30 cellular contexts compared by ENCODE assay signal in genomic region chr4:146477054-146477453, GRCh38. TPM values are rescaled to one million over a fixed set of nuclear protein-coding genes. Genes with fewer than 3 reads are reported as not detected.
DNase-seq lines count a peak whose midpoint lies in the region; ATAC-seq, FAIRE-seq and TF ChIP-seq lines count a peak whose summit lies in the region.
"Had no signal": no experiment of that assay in that cellular context is flagged by ENCODE, and none has a peak within 500 bp of the region (broad histone marks: within the 10 kb centered on the region; RNA-seq: fewer than 3 reads in every experiment).

No MANE protein-coding gene starts in this region.

- DNase-seq in ELR (ENCODE audit: low read depth) (peak; percentile 16), adipocyte (ENCODE audit: low read depth) (peak; percentile 1), endothelial cell of umbilical vein (ENCODE audit: low read depth, low spot score) (peak; percentile 81), lung microvascular endothelial cell (ENCODE audit: low read depth in 2 of 2) (peak; percentile 14 to 67), GM23338 (ENCODE audit: low spot score) (no peak), NCI-H2081 treated with DMSO at 0.1 percent for 48 hours (lab: John Stamatoyannopoulos, UW) (no peak)
- no peak for DNase-seq in activated CD8-positive, alpha-beta memory T cell treated with anti-CD3 and anti-CD28 coated beads for 24 hours
- DNase-seq: activated CD4-positive, alpha-beta T cell treated with anti-CD3 and anti-CD28 coated beads for 4 hours; activated effector memory CD4-positive, alpha-beta T cell treated with Interleukin-2 at 50 U/mL for 16 hours; anterior cingulate cortex; CD4-positive, alpha-beta T cell; DND-41; head of caudate nucleus; kidney; left ventricle myocardium superior; MV-4-11; naive B cell; NCI-H1436 treated with DMSO at 0.1 percent for 48 hours; NCI-H82; SIG-M5; stimulated activated CD4-positive, alpha-beta T cell treated with anti-CD3 and anti-CD28 coated beads, Interleukin-4, amount 100 ng/mL, for 24 hours; SW 1271; thyroid gland; uterus had no signal

- 0 out of 3 replicates have a peak, but pooled peaks cover 3% of the 10 kb centered on the region for H3K36me3 Mint-ChIP-seq in GM23338 (ENCODE audit: low read depth)

- H3K4me3 ChIP-seq in adipocyte (ENCODE audit: low read length) (no peak overlapping the region), endothelial cell of umbilical vein (replicated peaks in 1 of 3; ENCODE audit: insufficient read depth in 1 of 3, low read depth in 1 of 3, low read length in 3 of 3) (peak overlapping the region in 1 of 3 experiments; percentile 17), GM23338 (no peak overlapping the region)
- H3K4me3 ChIP-seq: A549, thyroid gland, uterus had no signal

- no peaks in the 10 kb centered on the region for H3F3A ChIP-seq in GM23338 (replicated peaks; ENCODE audit: low read depth)

- H3K27me3 Mint-ChIP-seq in GM23338 (ENCODE audit: insufficient read depth, low read depth, poor library complexity): peaks cover 2% of the 10 kb centered on the region
- H3K27me3 Mint-ChIP-seq: CD4-positive, alpha-beta T cell; central memory CD8-positive, alpha-beta T cell; naive B cell had no signal

- peak overlapping the region; percentile 51 for H3K27ac ChIP-seq in endothelial cell of umbilical vein (ENCODE audit: insufficient read depth, low read depth, low read length)
- no peak overlapping the region for H3K27ac ChIP-seq in GM23338 (ENCODE audit: low read depth)
- H3K27ac ChIP-seq: A549, HL-60, KMS-11, thyroid gland, uterus had no signal

- dilution Hi-C loops in endothelial cell of umbilical vein (cut with MboI; ENCODE audit: extremely low pct_ligation_motif_present, low sequenced_read_pairs): no loop called here

- H3K4me1 Mint-ChIP-seq in GM23338: peaks cover 20% of the 10 kb centered on the region; the same call in 2 of the 3 replicates

- H2AFZ ChIP-seq in endothelial cell of umbilical vein (ENCODE audit: low read depth, low read length): no peak overlapping the region
- no peak overlapping the region for H2AFZ ChIP-seq in GM23338

- peak; percentile 76 for FAIRE-seq in endothelial cell of umbilical vein (lab: Jason Lieb, UNC)
- FAIRE-seq: A549, kidney had no signal

- ATAC-seq in GM21515 (IDR thresholded peaks at IDR 0.05; ENCODE audit: unreplicated experiment) (no peak), GM23338 (no peak)
- ATAC-seq: A549; activated naive CD4-positive, alpha-beta T cell treated with anti-CD3 and anti-CD28 coated beads, Interleukin-2, amount 50 U/mL, for 72 hours; left ventricle myocardium superior had no signal

- H3K9me3 ChIP-seq in adipocyte (ENCODE audit: control insufficient read depth, low read length) (peaks cover 2% of the 10 kb centered on the region), endothelial cell of umbilical vein (replicated peaks; ENCODE audit: control insufficient read depth, insufficient read depth, low read length) (no peaks in the 10 kb centered on the region)
- H3K9me3 ChIP-seq: A549, thyroid gland had no signal

- H3K27me3 ChIP-seq in adipocyte (replicated peaks; ENCODE audit: control insufficient read depth, insufficient read depth, low read length) (no peaks in the 10 kb centered on the region), endothelial cell of umbilical vein (ENCODE audit: control insufficient read depth in 2 of 2, insufficient read depth in 2 of 2, low read length in 2 of 2) (no peaks in the 10 kb centered on the region), GM23338 (ENCODE audit: insufficient read depth) (no peaks in the 10 kb centered on the region)
- H3K27me3 ChIP-seq: thyroid gland, uterus had no signal

- TF ChIP-seq POLR2A in endothelial cell of umbilical vein (IDR thresholded peaks at IDR 0.05; ENCODE audit: low read depth, low read length): no peak

- CTCF ChIA-PET in endothelial cell of umbilical vein (lab: Charles Lee): interaction anchor here (0.9 to 2.7 kb wide), 6 partner anchors 9 to 119 kb away, joined by 3 to 7 read pairs (median 3); no protein-coding TSS in a partner anchor

- H3K79me2 ChIP-seq in endothelial cell of umbilical vein (ENCODE audit: control insufficient read depth, insufficient read depth, low read length): no peaks in the 10 kb centered on the region
- H3K79me2 ChIP-seq in GM23338 (replicated peaks; ENCODE audit: insufficient read depth): no peaks in the 10 kb centered on the region

- H4K20me1 ChIP-seq in endothelial cell of umbilical vein (replicated peaks; ENCODE audit: control insufficient read depth, extremely low read depth, insufficient read depth, low read length) (no peaks in the 10 kb centered on the region), GM23338 (replicated peaks; ENCODE audit: insufficient read depth) (no peaks in the 10 kb centered on the region)

- H3K4me3 Mint-ChIP-seq in GM23338: no peak overlapping the region
- H3K4me3 Mint-ChIP-seq: CD4-positive, alpha-beta T cell; central memory CD8-positive, alpha-beta T cell; naive B cell had no signal

- BruUV-seq in endothelial cell of umbilical vein (replicated peaks; lab: Mats Ljungman, UMichigan): no TSS peak

- POLR2A ChIA-PET in endothelial cell of umbilical vein (lab: Charles Lee): no interaction called here

- H3K27ac Mint-ChIP-seq in GM23338: no peak overlapping the region
- H3K27ac Mint-ChIP-seq: activated naive CD4-positive, alpha-beta T cell treated with anti-CD3 and anti-CD28 coated beads, Interleukin-2, amount 50 U/mL, for 72 hours; CD4-positive, alpha-beta T cell; naive B cell had no signal

- H3K36me3 ChIP-seq in adipocyte (ENCODE audit: control insufficient read depth, insufficient read depth, low read length, severe bottlenecking) (no peaks in the 10 kb centered on the region), endothelial cell of umbilical vein (ENCODE audit: control insufficient read depth in 2 of 2, extremely low read depth in 1 of 2, insufficient read depth in 2 of 2, low read length in 2 of 2) (no peaks in the 10 kb centered on the region), GM23338 (ENCODE audit: insufficient read depth) (no peaks in the 10 kb centered on the region)
- H3K36me3 ChIP-seq: thyroid gland, uterus had no signal

- H3K4me1 ChIP-seq in adipocyte (ENCODE audit: control insufficient read depth, insufficient read depth, low read length) (no peaks in the 10 kb centered on the region), endothelial cell of umbilical vein (ENCODE audit: control insufficient read depth, extremely low read depth, insufficient read depth, low read length) (peaks cover 25% of the 10 kb centered on the region), GM23338 (ENCODE audit: insufficient read depth) (peaks cover 9% of the 10 kb centered on the region)
- H3K4me1 ChIP-seq: A549, uterus had no signal

- TF ChIP-seq CTCF in endothelial cell of umbilical vein (IDR thresholded peaks at IDR 0.05; ENCODE audit: extremely low read depth in 1 of 2, insufficient read depth in 1 of 2, low read depth in 1 of 2, low read length in 2 of 2) (no peak), GM23338 (conservative IDR thresholded peaks at IDR 0.05; ENCODE audit: low read depth in 2 of 2) (no peak)

- H3K9me2 ChIP-seq in GM23338 (ENCODE audit: insufficient read depth): no peaks in the 10 kb centered on the region

- intact Hi-C loops in endothelial cell of umbilical vein (cut with micrococcal nuclease): loop anchor here (1.0 kb wide), 2 partner anchors 44 to 70 kb away; partner anchors contain the start of gene SLC10A7

- peaks cover 5% of the 10 kb centered on the region for H3K9me3 Mint-ChIP-seq in GM23338
- H3K9me3 Mint-ChIP-seq: central memory CD8-positive, alpha-beta T cell had no signal

- no peaks in the 10 kb centered on the region for H3K9me1 ChIP-seq in endothelial cell of umbilical vein (replicated peaks; ENCODE audit: control insufficient read depth, extremely low read depth, insufficient read depth, low read length)

- H3K9ac ChIP-seq in adipocyte (ENCODE audit: low read length) (no peak overlapping the region), endothelial cell of umbilical vein (replicated peaks; ENCODE audit: extremely low read depth, insufficient read depth, low read length) (peak overlapping the region; percentile 39)
- H3K9ac ChIP-seq: KMS-11 had no signal

- H3K4me2 ChIP-seq in endothelial cell of umbilical vein (ENCODE audit: insufficient read depth, low read length) (peak overlapping the region; percentile 73), GM23338 (no peak overlapping the region)
- H3K4me2 ChIP-seq: A549, KMS-11 had no signal

TF ChIP-seq in endothelial cell of umbilical vein, 7 proteins besides CTCF, POLR2A, EP300 and RAD21 (continues in another document):
- TF ChIP-seq GATA2 (IDR thresholded peaks at IDR 0.05; ENCODE audit: insufficient read depth, insufficient read length, low read depth, low read length): peak; percentile 66
- peak; percentile 37 for TF ChIP-seq FOS (IDR thresholded peaks at IDR 0.05; ENCODE audit: borderline replicate concordance, insufficient read depth, low read length)
- no peak for TF ChIP-seq EZH2 (IDR thresholded peaks at IDR 0.05; ENCODE audit: borderline replicate concordance, low read depth, low read length, severe bottlenecking)
- peak; percentile 64 for TF ChIP-seq JUN (IDR thresholded peaks at IDR 0.05; ENCODE audit: borderline replicate concordance, insufficient read depth, insufficient read length, low read depth)

TF ChIP-seq in GM23338, 12 proteins besides CTCF, POLR2A, EP300 and RAD21 (continues in another document):
- TF ChIP-seq EZH2 (IDR thresholded peaks at IDR 0.05; ENCODE audit: low read depth, unreplicated experiment): no peak

RNA-seq across cellular contexts. Expression of gene SLC10A7, which starts 44.7 kb away (rescaled TPM):
- total RNA-seq in endothelial cell of umbilical vein (20.2 and 20.4 TPM in 2 replicates), lung microvascular endothelial cell (7.0 and 7.3 TPM in 2 replicates)
- polyA plus RNA-seq in endothelial cell of umbilical vein (10.3 and 13.6 TPM in 2 replicates), GM23338 (2016; fragmentation: Nextera tagmentation; extraction: Ambion mirVana) (0.81 and 1.2 TPM in 2 replicates)
- polyA plus RNA-seq in endothelial cell of umbilical vein (2011; cell fraction: cytosol; rRNA removed): 7.1 and 9.3 TPM in 2 replicates
- polyA plus RNA-seq in endothelial cell of umbilical vein (2011; cell fraction: nucleus; rRNA removed): 24.7 and 36.6 TPM in 2 replicates
- polyA plus RNA-seq in endothelial cell of umbilical vein (2012): 9.0 and 16.9 TPM in 2 replicates
- polyA minus RNA-seq in endothelial cell of umbilical vein: 20.1 and 24.7 TPM in 2 replicates
- polyA minus RNA-seq in endothelial cell of umbilical vein (2011; cell fraction: cytosol; rRNA and poly(A)+ RNA removed): 1.1 TPM
- 67.2 and 90.0 TPM in 2 replicates for polyA minus RNA-seq in endothelial cell of umbilical vein (2011; cell fraction: nucleus; rRNA and poly(A)+ RNA removed)
- total RNA-seq in GM23338 (2014; rRNA removed; shearing (Covaris generic)): 2.3 and 4.3 TPM in 2 replicates

Comparison
In these comparisons a context has a peak if more than half of its experiments do, and no peak if none do; other contexts are left out.
1. DNase-seq: peak in ELR (single experiment), adipocyte (single experiment), endothelial cell of umbilical vein (single experiment) and lung microvascular endothelial cell (2 of 2); none in GM23338 (single experiment), NCI-H2081 treated with DMSO at 0.1 percent for 48 hours (single experiment) and activated CD8-positive, alpha-beta memory T cell treated with anti-CD3 and anti-CD28 coated beads for 24 hours (single experiment).